Comparison of ENCODE assay signal across 12 cellular contexts in genomic region chr4:6032249-6033244, GRCh38. TPM values are rescaled to one million over a fixed set of nuclear protein-coding genes. Genes with fewer than 3 reads are reported as not detected.
DNase-seq lines count a peak whose midpoint lies in the region; ATAC-seq and TF ChIP-seq lines count a peak whose summit lies in the region.
"Had no signal": no experiment of that assay in that cellular context is flagged by ENCODE, and none has a peak within 500 bp of the region (broad histone marks: within the 10 kb centered on the region; RNA-seq: fewer than 3 reads in every experiment).

No MANE protein-coding gene starts in this region.

- TF ChIP-seq CTCF in MM.1S (IDR thresholded peaks at IDR 0.05; ENCODE audit: low read length): peak; percentile 42
- peak in 2 of 7 experiments; percentile 23 to 68 for TF ChIP-seq CTCF in stomach (IDR thresholded peaks at IDR 0.05)

- peak overlapping the region; percentile 49; the same call in 1 of the 2 replicates for H3K27ac ChIP-seq in MM.1S (ENCODE audit: low read length)
- H3K27ac ChIP-seq in stomach: peak overlapping the region in 3 of 5 donors; percentile 20 to 61 (median 25)
- no peak overlapping the region for H3K27ac ChIP-seq in trophoblast cell (ENCODE audit: low read depth, low read length)
- H3K27ac ChIP-seq: epithelial cell of prostate, PC-9 had no signal

- H3K36me3 ChIP-seq in MM.1S (replicated peaks; ENCODE audit: insufficient read depth, low read length) (no peaks in the 10 kb centered on the region), stomach (no peaks in the 10 kb centered on the region), trophoblast cell (ENCODE audit: control insufficient read depth in 1 of 2, insufficient read depth in 2 of 2, low read length in 2 of 2) (no peaks in the 10 kb centered on the region)

- H2BK5ac ChIP-seq in trophoblast cell (ENCODE audit: low read depth, low read length, poor library complexity): no peak overlapping the region

- DNase-seq in MM.1S (peak; percentile 29), OCI-M1 (lab: John Stamatoyannopoulos, UW) (peak; percentile 5), hypothalamus (lab: John Stamatoyannopoulos, UW) (peak in 29 of 51 donors; percentile 8 to 75 (median 53)), stomach (peak; percentile 72), trophoblast cell (no peak), SW 1271 (lab: John Stamatoyannopoulos, UW) (no peak)
- DNase-seq in activated naive CD4-positive, alpha-beta T cell treated with anti-CD3 and anti-CD28 coated beads, Interleukin-2, amount 50 U/mL, for 72 hours (ENCODE audit: low spot score in 2 of 2): no peak
- DNase-seq: islet precursor cell, KBM-7 had no signal

- H2BK12ac ChIP-seq in trophoblast cell (ENCODE audit: low read length): no peak overlapping the region

- H2AFZ ChIP-seq in MM.1S (ENCODE audit: low read length): no peak overlapping the region
- H2AFZ ChIP-seq in trophoblast cell (ENCODE audit: insufficient read depth, low read length, poor library complexity): no peak overlapping the region
- H2AFZ ChIP-seq: PC-9 had no signal

- H3K27me3 ChIP-seq in MM.1S (replicated peaks; ENCODE audit: insufficient read depth, low read length): no peaks in the 10 kb centered on the region
- H3K27me3 ChIP-seq in stomach: no peaks in the 10 kb centered on the region
- no peaks in the 10 kb centered on the region for H3K27me3 ChIP-seq in trophoblast cell (ENCODE audit: insufficient read depth, low read length)

- H3K23ac ChIP-seq in trophoblast cell (ENCODE audit: low read length): no peak overlapping the region

- H3K9ac ChIP-seq in MM.1S (ENCODE audit: low read length) (0 out of 2 replicates have a peak overlapping the region, but pooled peaks have one; percentile 4), trophoblast cell (ENCODE audit: low read length) (no peak overlapping the region)

- H3K4me1 ChIP-seq in MM.1S (ENCODE audit: low read length) (peaks cover 26% of the 10 kb centered on the region), stomach (peaks cover 0 to 12% (median 0%) of the 10 kb centered on the region in 4 donors), trophoblast cell (ENCODE audit: control insufficient read depth in 1 of 2, insufficient read depth in 2 of 2, low read length in 2 of 2) (no peaks in the 10 kb centered on the region)

- H3K36me3 Mint-ChIP-seq in activated naive CD4-positive, alpha-beta T cell treated with anti-CD3 and anti-CD28 coated beads, Interleukin-2, amount 50 U/mL, for 72 hours: no peaks in the 10 kb centered on the region

- no peak for ATAC-seq in activated naive CD4-positive, alpha-beta T cell treated with anti-CD3 and anti-CD28 coated beads, Interleukin-2, amount 50 U/mL, for 72 hours
- no peak for ATAC-seq in HG02588 (IDR thresholded peaks at IDR 0.05; ENCODE audit: unreplicated experiment)

- H3K79me2 ChIP-seq in MM.1S (ENCODE audit: low read length) (no peaks in the 10 kb centered on the region), trophoblast cell (ENCODE audit: control insufficient read depth, insufficient read depth, low read length, poor library complexity) (no peaks in the 10 kb centered on the region)

- H2AK5ac ChIP-seq in trophoblast cell (ENCODE audit: low read length): no peak overlapping the region

- peak overlapping the region; percentile 36; the same call in 1 of the 2 replicates for H3K4me2 ChIP-seq in MM.1S (ENCODE audit: low read depth, low read length)
- H3K4me2 ChIP-seq in trophoblast cell (ENCODE audit: low read length): no peak overlapping the region
- H3K4me2 ChIP-seq: PC-9 had no signal

- no peak overlapping the region for H2BK120ac ChIP-seq in trophoblast cell (ENCODE audit: insufficient read depth, low read length, poor library complexity)

- H3K4me3 ChIP-seq in MM.1S (ENCODE audit: low read length): no peak overlapping the region
- no peak overlapping the region for H3K4me3 ChIP-seq in stomach
- H3K4me3 ChIP-seq in trophoblast cell (ENCODE audit: low read depth, low read length): no peak overlapping the region
- H3K4me3 ChIP-seq: PC-9 had no signal

- no peak overlapping the region for H4K8ac ChIP-seq in trophoblast cell (ENCODE audit: low read depth, low read length)

- H3K9me3 ChIP-seq in MM.1S (replicated peaks; ENCODE audit: insufficient read depth, low read length) (no peaks in the 10 kb centered on the region), stomach (no peaks in the 10 kb centered on the region), trophoblast cell (ENCODE audit: insufficient read depth, low read depth, low read length) (no peaks in the 10 kb centered on the region)

- no peak overlapping the region for H4K91ac ChIP-seq in trophoblast cell (ENCODE audit: low read depth, low read length)

- H3K9me2 ChIP-seq in MM.1S (replicated peaks; ENCODE audit: insufficient read depth, low read length): no peaks in the 10 kb centered on the region

- WGBS in stomach, 5 donors: 48 to 63% (median 54%) methylated on average over 11 of the region's 11 CpGs
- WGBS in trophoblast cell (ENCODE audit: extremely low coverage, insufficient coverage, insufficient read length): no CpG with 5 or more reads among the region's 11 CpGs

- H3K9me3 Mint-ChIP-seq in activated naive CD4-positive, alpha-beta T cell treated with anti-CD3 and anti-CD28 coated beads, Interleukin-2, amount 50 U/mL, for 72 hours: no peaks in the 10 kb centered on the region

- H3F3A ChIP-seq in MM.1S (ENCODE audit: insufficient read depth, low read length): peaks cover 5% of the 10 kb centered on the region; the same call in 1 of the 2 replicates

- no peak overlapping the region for H3K27ac Mint-ChIP-seq in activated naive CD4-positive, alpha-beta T cell treated with anti-CD3 and anti-CD28 coated beads, Interleukin-2, amount 50 U/mL, for 72 hours

- H3K18ac ChIP-seq in trophoblast cell (ENCODE audit: low read length): no peak overlapping the region

- no peaks in the 10 kb centered on the region for H4K20me1 ChIP-seq in MM.1S (ENCODE audit: insufficient read depth, low read length)

- intact Hi-C loops in stomach (cut with DNase I; ENCODE audit: low total_unique reads): no loop called here

- H4K12ac ChIP-seq in trophoblast cell (ENCODE audit: low read depth, low read length): no peak overlapping the region

- no peak for TF ChIP-seq POLR2A in stomach (IDR thresholded peaks at IDR 0.05)

- no peaks in the 10 kb centered on the region for H3K79me1 ChIP-seq in trophoblast cell (ENCODE audit: low read length)

- H3K14ac ChIP-seq in trophoblast cell (ENCODE audit: low read length): no peak overlapping the region

- H3K4ac ChIP-seq in trophoblast cell (ENCODE audit: low read depth, low read length): no peak overlapping the region

- TF ChIP-seq EP300 in stomach (IDR thresholded peaks at IDR 0.05): no peak

RNA-seq across cellular contexts. Expression of gene C4orf50, which starts 14.3 kb away (rescaled TPM):
- 1 to 10 TPM in 2 of 5 donors, under 1 TPM in 1, not detected in 2; 0.55 to 1.8 (median 1.2) TPM for total RNA-seq in stomach
- under 1 TPM in 1 of 3 donors, not detected in 2; under 0.01 TPM for polyA plus RNA-seq in stomach
- not detected in 2 replicates for polyA plus RNA-seq in trophoblast cell (2013)
- under 1 TPM in 1 of 2 donors, not detected in 1; 0.12 TPM for total RNA-seq in activated naive CD4-positive, alpha-beta T cell treated with anti-CD3 and anti-CD28 coated beads, Interleukin-2, amount 50 U/mL, for 72 hours
- total RNA-seq: PC-9 had no signal

Comparison
In these comparisons a context has a peak if more than half of its experiments do, and no peak if none do; other contexts are left out.
1. DNase-seq: peak in MM.1S (single experiment), OCI-M1 (single experiment), hypothalamus (29 of 51) and stomach (single experiment); none in trophoblast cell (0 of 2), activated naive CD4-positive, alpha-beta T cell treated with anti-CD3 and anti-CD28 coated beads, Interleukin-2, amount 50 U/mL, for 72 hours (0 of 2) and SW 1271 (0 of 2).